In the genomic region with DNA sequence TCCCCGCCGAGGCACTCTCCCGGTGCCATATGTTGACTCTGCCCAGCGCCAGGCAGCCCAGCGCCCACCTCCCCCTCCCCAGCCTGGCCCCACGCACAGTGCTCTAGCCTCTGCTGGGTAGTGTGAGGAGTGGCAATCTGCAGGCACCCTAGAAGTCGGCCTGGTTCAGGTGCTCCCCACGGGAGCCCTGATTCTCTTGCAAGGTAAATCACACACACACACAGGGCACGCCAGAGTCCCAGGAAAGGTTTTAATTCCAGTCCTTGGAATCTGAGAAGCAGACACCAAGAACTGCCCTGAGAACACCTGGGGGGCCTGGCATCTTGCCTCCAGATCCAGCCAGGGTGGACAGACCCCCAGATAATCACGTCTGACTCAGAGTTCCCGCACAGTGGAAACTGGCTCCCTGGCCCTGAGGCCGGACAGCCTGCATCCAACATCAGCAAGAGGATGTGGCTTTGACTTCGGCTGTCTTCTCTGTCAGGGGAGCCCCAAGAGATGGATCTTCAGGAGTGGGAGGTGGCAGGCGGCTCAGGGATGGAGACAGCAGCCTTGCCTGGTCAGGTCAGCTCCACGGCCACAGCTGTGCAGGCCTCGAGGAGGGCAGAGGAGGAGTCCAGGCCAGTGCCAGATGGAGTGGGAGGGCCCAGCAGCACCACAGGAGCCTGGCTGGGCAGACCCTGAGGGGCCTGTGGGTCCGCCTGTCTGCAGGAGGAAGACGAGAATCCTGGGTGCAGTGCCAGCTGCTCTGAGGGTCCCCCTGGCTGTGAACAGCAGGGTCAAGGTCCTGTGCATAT, we compare ENCODE assay signal across 10 cellular contexts. TPM values are rescaled to one million over a fixed set of nuclear protein-coding genes. Genes with fewer than 3 reads are reported as not detected.
DNase-seq lines count a peak whose midpoint lies in the region; ATAC-seq and FAIRE-seq lines count a peak whose summit lies in the region.
"Had no signal": no experiment of that assay in that cellular context is flagged by ENCODE, and none has a peak within 500 bp of the region (broad histone marks: within the 10 kb centered on the region; RNA-seq: fewer than 3 reads in every experiment).

No MANE protein-coding gene starts in this region.

- DNase-seq in ELR (ENCODE audit: low read depth) (peak; percentile 71), RCC 7860 (ENCODE audit: low spot score) (peak; percentile 14), posterior vena cava (ENCODE audit: low spot score) (peak; percentile 72), RKO (ENCODE audit: low spot score) (no peak), NCI-H526 treated with DMSO at 0.1 percent for 48 hours (lab: John Stamatoyannopoulos, UW) (no peak)
- DNase-seq: activated CD4-positive, alpha-beta T cell treated with anti-CD3 and anti-CD28 coated beads, Interleukin-2, amount 50 U/mL, for 1 hour had no signal

- peaks cover 3% of the 10 kb centered on the region for H3K36me3 ChIP-seq in endocrine pancreas (ENCODE audit: control insufficient read depth, insufficient read depth, low read length)

- H3K9me3 ChIP-seq in endocrine pancreas (ENCODE audit: control insufficient read depth, low read length), result no peaks in the 10 kb centered on the region

- H3K4me1 ChIP-seq in endocrine pancreas (ENCODE audit: control insufficient read depth, insufficient read depth, low read length), result peaks cover 4% of the 10 kb centered on the region

- intact Hi-C loops in posterior vena cava (cut with DNase I), result no loop called here

- no peak for FAIRE-seq in RCC 7860 (lab: Jason Lieb, UNC)
- FAIRE-seq: frontal cortex had no signal

- H3K27me3 ChIP-seq in endocrine pancreas (ENCODE audit: control insufficient read depth, insufficient read depth, low read length), result no peaks in the 10 kb centered on the region

- no peak for ATAC-seq in GM21619 (IDR thresholded peaks at IDR 0.05; ENCODE audit: unreplicated experiment)
- ATAC-seq in GM19455 (IDR thresholded peaks at IDR 0.05; ENCODE audit: unreplicated experiment), result no peak

- H3K4me3 ChIP-seq in endocrine pancreas (ENCODE audit: control insufficient read depth, insufficient read depth, low read length), result no peak overlapping the region

- H3K9ac ChIP-seq in endocrine pancreas (ENCODE audit: control insufficient read depth, insufficient read depth, low read length), result peak overlapping the region; percentile 45

RNA-seq across cellular contexts. Expression of a gene that starts 1.1 kb away (rescaled TPM):
- total RNA-seq in posterior vena cava, result 1 to 10 TPM; 5.4 to 7.4 TPM

RNA-seq across cellular contexts. Expression of a gene that starts 7.6 kb away (rescaled TPM):
- 10 to 100 TPM; 20.4 to 22.0 TPM for total RNA-seq in posterior vena cava

RNA-seq across cellular contexts. Expression of a gene that starts 10.1 kb away (rescaled TPM):
- 10 to 100 TPM; 16.5 to 20.0 TPM for total RNA-seq in posterior vena cava

RNA-seq across cellular contexts. Expression of a gene that starts 20.5 kb away (rescaled TPM):
- 100 to 1,000 TPM in 1 of 2 donors, 10 to 100 TPM in 1; 67.5 to 248 TPM for total RNA-seq in posterior vena cava

RNA-seq across cellular contexts. Expression of a gene that starts 34.3 kb away (rescaled TPM):
- total RNA-seq in posterior vena cava, result 1 to 10 TPM; 1.7 to 2.0 TPM

Comparison
In these comparisons a context has a peak if more than half of its experiments do, and no peak if none do; other contexts are left out.
1. DNase-seq: peak in ELR (single experiment), RCC 7860 (single experiment) and posterior vena cava (single experiment); none in RKO (single experiment) and NCI-H526 treated with DMSO at 0.1 percent for 48 hours (single experiment).